1 cellular context compared by ENCODE assay signal in the genomic region with DNA sequence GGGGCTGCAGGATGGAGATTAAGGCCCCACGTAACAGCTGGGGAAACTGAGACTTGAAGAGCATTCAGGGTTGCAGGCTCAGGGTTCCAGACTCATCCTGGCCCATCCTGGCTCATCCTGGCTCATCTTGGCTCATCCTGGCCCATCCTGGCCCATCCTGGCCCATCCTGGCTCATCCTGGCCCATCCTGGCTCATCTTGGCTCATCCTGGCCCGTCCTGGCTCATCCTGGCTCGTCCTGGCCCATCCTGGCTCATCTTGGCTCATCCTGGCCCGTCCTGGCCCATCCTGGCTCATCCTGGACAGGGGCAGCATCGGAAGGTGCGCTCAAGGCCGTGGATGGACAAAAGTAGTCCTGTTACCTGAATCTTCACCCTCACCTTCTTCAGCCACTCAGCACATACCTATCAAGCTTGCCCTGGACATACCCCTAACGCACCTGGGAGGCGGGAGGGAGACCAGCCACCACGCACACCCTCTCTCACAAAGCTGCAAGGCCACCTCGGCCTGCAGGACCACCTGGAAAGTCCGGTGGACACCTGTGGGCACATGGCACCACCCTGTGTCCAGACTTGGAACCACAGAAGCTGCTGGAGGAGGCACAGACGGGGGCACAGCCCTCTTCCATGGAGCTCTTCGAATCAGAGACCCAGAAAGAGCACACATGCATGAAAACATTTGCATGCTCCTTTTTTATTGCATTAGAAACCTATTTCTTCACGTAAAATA.
TF ChIP-seq lines count a peak whose summit lies in the region.

No MANE protein-coding gene starts in this region.

TF ChIP-seq in SK-N-SH treated with all-trans-retinoic acid at 6 μM for 48 hours, 23 proteins besides CTCF, POLR2A, EP300 and RAD21 (continued from another document):
- TF ChIP-seq TSHZ2 (CRISPR knock-in tag; IDR thresholded peaks at IDR 0.05) (no peak), PPARA (CRISPR knock-in tag; IDR thresholded peaks at IDR 0.05; ENCODE audit: borderline replicate concordance) (no peak), SNAI2 (CRISPR knock-in tag; IDR thresholded peaks at IDR 0.05) (no peak), POU6F1 (CRISPR knock-in tag; IDR thresholded peaks at IDR 0.05; ENCODE audit: borderline replicate concordance, low read depth) (no peak), ZFP30 (CRISPR knock-in tag; IDR thresholded peaks at IDR 0.05) (no peak), TCF4 (CRISPR knock-in tag; IDR thresholded peaks at IDR 0.05; ENCODE audit: borderline replicate concordance) (no peak), TOX (CRISPR knock-in tag; IDR thresholded peaks at IDR 0.05; ENCODE audit: borderline replicate concordance) (no peak), CSDC2 (CRISPR knock-in tag; IDR thresholded peaks at IDR 0.05) (no peak), ZC3H10 (CRISPR knock-in tag; IDR thresholded peaks at IDR 0.05) (no peak), ARNTL (CRISPR knock-in tag; IDR thresholded peaks at IDR 0.05; ENCODE audit: borderline replicate concordance, low read depth) (no peak), ZNF8 (CRISPR knock-in tag; IDR thresholded peaks at IDR 0.05) (no peak), CSRNP3 (CRISPR knock-in tag; IDR thresholded peaks at IDR 0.05) (no peak)
